Comparison of ENCODE assay signal across 8 cellular contexts in genomic region chrX:115898382-115899001, GRCh38.
DNase-seq lines count a peak whose midpoint lies in the region; ATAC-seq lines count a peak whose summit lies in the region.

No MANE protein-coding gene starts in this region.

- ATAC-seq in HG02798 (IDR thresholded peaks at IDR 0.05; ENCODE audit: poor library complexity, unreplicated experiment) = peak; percentile 64

- DNase-seq in NCI-H748 (lab: John Stamatoyannopoulos, UW; ENCODE audit: unreplicated experiment) (peak; percentile 72), NCI-H748 treated with DMSO at 0.1 percent for 48 hours (lab: John Stamatoyannopoulos, UW) (no peak), NCI-H2171 (lab: John Stamatoyannopoulos, UW) (peak; percentile 25), cerebellum (ENCODE audit: low spot score) (peak; percentile 50), retina (peak; percentile 87), kidney glomerular epithelial cell (lab: John Stamatoyannopoulos, UW) (no peak), A172 (ENCODE audit: low spot score) (no peak)

Comparison
In these comparisons a context has a peak if more than half of its experiments do, and no peak if none do; other contexts are left out.
1. DNase-seq: peak in NCI-H748 (single experiment), NCI-H2171 (single experiment), cerebellum (single experiment) and retina (single experiment); none in NCI-H748 treated with DMSO at 0.1 percent for 48 hours (single experiment), kidney glomerular epithelial cell (single experiment) and A172 (single experiment).